In the genomic region with DNA sequence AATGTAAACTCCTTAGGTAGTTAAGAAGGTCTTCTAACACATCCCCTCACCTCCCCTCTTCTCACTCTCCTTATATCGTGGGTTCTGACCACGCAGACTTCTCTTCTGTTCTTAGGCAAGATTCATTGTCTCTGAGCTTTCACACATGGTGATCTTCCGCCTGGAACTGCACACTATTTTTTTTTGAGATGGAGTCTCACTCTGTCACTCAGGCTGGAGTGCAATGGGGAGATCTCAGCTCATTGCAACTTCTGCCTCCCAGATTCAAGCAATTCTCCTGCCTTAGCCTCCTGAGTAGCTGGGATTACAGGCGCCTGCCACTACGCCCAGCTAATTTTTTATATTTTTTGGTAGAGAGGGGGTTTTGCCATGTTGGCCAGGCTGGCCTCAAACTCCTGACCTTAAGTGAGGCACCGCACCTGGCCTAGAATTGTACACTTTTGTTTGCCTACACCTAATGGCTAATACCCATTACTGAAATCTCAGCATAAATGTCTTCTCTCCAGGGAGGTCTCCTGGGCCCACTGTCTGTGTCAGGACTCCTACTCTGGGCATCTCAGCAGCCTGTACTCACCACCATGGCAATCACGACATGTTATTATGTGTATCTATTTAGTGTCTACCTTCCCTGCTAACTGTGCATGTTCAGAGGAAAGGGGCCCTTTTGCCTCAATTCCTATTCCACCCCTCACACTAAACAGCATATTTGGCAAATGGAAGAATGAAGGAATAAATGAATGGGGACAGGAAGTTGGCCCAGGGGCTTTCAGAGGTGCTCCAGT, we compare ENCODE assay signal across 1 cellular context.
A peak's percentile ranks its signal among the peaks of the same experiment; 100 is the strongest.
TF ChIP-seq lines count a peak whose summit lies in the region.

No MANE protein-coding gene starts in this region.

TF ChIP-seq in K562, 482 proteins besides CTCF, POLR2A, EP300 and RAD21 (continued from another document and continues in another):
- TF ChIP-seq POLR2AphosphoS5 (IDR thresholded peaks at IDR 0.05; ENCODE audit: control insufficient read depth, insufficient read depth, low read depth, low read length) = peak; percentile 48; the same call in 1 of the 2 replicates
- TF ChIP-seq PHB (CRISPR knock-in tag; IDR thresholded peaks at IDR 0.05) = peak; percentile 47; the same call in 1 of the 2 replicates
- TF ChIP-seq ZNF274 (IDR thresholded peaks at IDR 0.05; ENCODE audit: borderline replicate concordance, low read depth, low read length) = no peak
- TF ChIP-seq JUN (IDR thresholded peaks at IDR 0.05; ENCODE audit: borderline replicate concordance, low read depth, low read length) = no peak
- TF ChIP-seq JUN (CRISPR knock-in tag; IDR thresholded peaks at IDR 0.05; ENCODE audit: borderline replicate concordance) = no peak
- no peak for TF ChIP-seq ZKSCAN8 (CRISPR knock-in tag; IDR thresholded peaks at IDR 0.05)
- no peak for TF ChIP-seq ZNF584 (CRISPR knock-in tag; IDR thresholded peaks at IDR 0.05; ENCODE audit: low read depth)
- TF ChIP-seq ZNF431 (CRISPR knock-in tag; IDR thresholded peaks at IDR 0.05) = no peak
- TF ChIP-seq, protein P1, sequence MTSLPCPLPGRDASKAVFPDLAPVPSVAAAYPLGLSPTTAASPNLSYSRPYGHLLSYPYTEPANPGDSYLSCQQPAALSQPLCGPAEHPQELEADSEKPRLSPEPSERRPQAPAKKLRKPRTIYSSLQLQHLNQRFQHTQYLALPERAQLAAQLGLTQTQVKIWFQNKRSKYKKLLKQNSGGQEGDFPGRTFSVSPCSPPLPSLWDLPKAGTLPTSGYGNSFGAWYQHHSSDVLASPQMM (CRISPR knock-in tag; IDR thresholded peaks at IDR 0.05) = peak; percentile 3
- peak; percentile 86; the same call in 1 of the 2 replicates for TF ChIP-seq POLR2AphosphoS2 (IDR thresholded peaks at IDR 0.05; ENCODE audit: low read length)
- TF ChIP-seq, protein P2, sequence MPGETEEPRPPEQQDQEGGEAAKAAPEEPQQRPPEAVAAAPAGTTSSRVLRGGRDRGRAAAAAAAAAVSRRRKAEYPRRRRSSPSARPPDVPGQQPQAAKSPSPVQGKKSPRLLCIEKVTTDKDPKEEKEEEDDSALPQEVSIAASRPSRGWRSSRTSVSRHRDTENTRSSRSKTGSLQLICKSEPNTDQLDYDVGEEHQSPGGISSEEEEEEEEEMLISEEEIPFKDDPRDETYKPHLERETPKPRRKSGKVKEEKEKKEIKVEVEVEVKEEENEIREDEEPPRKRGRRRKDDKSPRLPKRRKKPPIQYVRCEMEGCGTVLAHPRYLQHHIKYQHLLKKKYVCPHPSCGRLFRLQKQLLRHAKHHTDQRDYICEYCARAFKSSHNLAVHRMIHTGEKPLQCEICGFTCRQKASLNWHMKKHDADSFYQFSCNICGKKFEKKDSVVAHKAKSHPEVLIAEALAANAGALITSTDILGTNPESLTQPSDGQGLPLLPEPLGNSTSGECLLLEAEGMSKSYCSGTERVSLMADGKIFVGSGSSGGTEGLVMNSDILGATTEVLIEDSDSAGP (CRISPR knock-in tag; IDR thresholded peaks at IDR 0.05) = 0 out of 2 replicates have a peak, but pooled peaks have one; percentile 33
- TF ChIP-seq, protein P3, sequence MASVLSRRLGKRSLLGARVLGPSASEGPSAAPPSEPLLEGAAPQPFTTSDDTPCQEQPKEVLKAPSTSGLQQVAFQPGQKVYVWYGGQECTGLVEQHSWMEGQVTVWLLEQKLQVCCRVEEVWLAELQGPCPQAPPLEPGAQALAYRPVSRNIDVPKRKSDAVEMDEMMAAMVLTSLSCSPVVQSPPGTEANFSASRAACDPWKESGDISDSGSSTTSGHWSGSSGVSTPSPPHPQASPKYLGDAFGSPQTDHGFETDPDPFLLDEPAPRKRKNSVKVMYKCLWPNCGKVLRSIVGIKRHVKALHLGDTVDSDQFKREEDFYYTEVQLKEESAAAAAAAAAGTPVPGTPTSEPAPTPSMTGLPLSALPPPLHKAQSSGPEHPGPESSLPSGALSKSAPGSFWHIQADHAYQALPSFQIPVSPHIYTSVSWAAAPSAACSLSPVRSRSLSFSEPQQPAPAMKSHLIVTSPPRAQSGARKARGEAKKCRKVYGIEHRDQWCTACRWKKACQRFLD (CRISPR knock-in tag; IDR thresholded peaks at IDR 0.05) = no peak
- no peak for TF ChIP-seq ZFP36 (IDR thresholded peaks at IDR 0.05; ENCODE audit: low read depth, low read length, partially characterized antibody)
- no peak for TF ChIP-seq ETV5 (CRISPR knock-in tag; IDR thresholded peaks at IDR 0.05; ENCODE audit: low read depth)
- TF ChIP-seq CHD1 (IDR thresholded peaks at IDR 0.05; ENCODE audit: low read length) = no peak
- peak; percentile 31 for TF ChIP-seq POLR2H (tag; IDR thresholded peaks at IDR 0.05; ENCODE audit: low read depth)
- TF ChIP-seq, protein P4, sequence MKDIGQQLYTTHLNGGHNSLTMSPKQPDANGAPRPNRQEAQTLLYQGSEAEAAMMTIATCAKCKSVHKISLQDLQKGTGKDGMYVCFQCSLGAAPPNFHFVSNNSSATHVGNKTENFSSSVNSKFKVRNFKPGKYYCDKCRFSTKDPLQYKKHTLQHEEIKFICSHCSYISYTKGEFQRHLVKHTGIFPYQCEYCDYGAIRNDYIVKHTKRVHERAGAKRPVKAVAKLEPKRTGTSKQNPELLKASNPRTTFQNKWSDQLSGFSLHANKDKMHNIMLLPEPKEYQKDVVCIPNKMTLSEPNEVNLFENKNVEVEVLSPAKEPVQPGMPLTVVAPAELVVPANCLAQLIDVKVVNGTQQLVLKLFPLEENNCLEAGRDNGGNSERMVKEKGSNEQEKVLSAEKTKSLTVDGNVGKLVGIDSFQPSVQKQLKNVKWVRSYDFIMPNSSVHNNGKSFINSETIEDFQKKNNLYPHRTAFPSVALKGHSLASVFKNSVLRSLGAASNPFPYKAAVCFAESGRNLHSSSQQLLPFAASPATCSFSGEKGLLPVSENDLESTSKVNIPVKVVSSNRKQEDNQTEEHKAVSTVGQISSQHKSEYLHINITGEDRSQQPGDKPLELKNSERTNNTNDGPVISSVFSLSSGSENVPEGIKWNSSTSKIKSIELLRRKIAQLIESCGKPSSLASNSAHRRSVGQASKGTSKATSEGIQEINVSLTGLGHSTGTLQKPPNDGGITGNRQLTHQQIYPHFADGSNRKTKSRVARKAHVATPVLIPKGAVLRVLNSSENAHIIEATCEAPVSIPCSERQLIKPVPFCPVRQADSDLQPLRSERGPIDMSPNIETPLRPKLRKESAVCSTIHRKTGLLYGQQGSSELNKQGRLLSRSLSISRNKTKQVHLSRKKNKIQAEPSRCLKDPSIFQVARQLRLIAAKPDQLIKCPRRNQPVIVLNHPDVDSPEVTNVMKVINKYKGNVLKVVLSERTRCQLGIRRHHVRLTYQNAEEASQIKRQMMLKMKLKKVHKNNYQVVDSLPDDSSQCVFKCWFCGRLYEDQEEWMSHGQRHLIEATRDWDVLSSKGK (CRISPR knock-in tag; IDR thresholded peaks at IDR 0.05) = peak; percentile 73; the same call in 1 of the 2 replicates
- no peak for TF ChIP-seq BRD4 (IDR thresholded peaks at IDR 0.05)
- TF ChIP-seq NBN (IDR thresholded peaks at IDR 0.05; ENCODE audit: low read depth) = no peak
- TF ChIP-seq RFX5 (IDR thresholded peaks at IDR 0.05; ENCODE audit: low read depth, low read length) = no peak
- TF ChIP-seq ADNP (tag; IDR thresholded peaks at IDR 0.05) = no peak
- TF ChIP-seq MTA2 (IDR thresholded peaks at IDR 0.05; ENCODE audit: low read depth) = no peak
- TF ChIP-seq SMARCC2 (IDR thresholded peaks at IDR 0.05; ENCODE audit: low read depth) = no peak
- TF ChIP-seq, protein P5, sequence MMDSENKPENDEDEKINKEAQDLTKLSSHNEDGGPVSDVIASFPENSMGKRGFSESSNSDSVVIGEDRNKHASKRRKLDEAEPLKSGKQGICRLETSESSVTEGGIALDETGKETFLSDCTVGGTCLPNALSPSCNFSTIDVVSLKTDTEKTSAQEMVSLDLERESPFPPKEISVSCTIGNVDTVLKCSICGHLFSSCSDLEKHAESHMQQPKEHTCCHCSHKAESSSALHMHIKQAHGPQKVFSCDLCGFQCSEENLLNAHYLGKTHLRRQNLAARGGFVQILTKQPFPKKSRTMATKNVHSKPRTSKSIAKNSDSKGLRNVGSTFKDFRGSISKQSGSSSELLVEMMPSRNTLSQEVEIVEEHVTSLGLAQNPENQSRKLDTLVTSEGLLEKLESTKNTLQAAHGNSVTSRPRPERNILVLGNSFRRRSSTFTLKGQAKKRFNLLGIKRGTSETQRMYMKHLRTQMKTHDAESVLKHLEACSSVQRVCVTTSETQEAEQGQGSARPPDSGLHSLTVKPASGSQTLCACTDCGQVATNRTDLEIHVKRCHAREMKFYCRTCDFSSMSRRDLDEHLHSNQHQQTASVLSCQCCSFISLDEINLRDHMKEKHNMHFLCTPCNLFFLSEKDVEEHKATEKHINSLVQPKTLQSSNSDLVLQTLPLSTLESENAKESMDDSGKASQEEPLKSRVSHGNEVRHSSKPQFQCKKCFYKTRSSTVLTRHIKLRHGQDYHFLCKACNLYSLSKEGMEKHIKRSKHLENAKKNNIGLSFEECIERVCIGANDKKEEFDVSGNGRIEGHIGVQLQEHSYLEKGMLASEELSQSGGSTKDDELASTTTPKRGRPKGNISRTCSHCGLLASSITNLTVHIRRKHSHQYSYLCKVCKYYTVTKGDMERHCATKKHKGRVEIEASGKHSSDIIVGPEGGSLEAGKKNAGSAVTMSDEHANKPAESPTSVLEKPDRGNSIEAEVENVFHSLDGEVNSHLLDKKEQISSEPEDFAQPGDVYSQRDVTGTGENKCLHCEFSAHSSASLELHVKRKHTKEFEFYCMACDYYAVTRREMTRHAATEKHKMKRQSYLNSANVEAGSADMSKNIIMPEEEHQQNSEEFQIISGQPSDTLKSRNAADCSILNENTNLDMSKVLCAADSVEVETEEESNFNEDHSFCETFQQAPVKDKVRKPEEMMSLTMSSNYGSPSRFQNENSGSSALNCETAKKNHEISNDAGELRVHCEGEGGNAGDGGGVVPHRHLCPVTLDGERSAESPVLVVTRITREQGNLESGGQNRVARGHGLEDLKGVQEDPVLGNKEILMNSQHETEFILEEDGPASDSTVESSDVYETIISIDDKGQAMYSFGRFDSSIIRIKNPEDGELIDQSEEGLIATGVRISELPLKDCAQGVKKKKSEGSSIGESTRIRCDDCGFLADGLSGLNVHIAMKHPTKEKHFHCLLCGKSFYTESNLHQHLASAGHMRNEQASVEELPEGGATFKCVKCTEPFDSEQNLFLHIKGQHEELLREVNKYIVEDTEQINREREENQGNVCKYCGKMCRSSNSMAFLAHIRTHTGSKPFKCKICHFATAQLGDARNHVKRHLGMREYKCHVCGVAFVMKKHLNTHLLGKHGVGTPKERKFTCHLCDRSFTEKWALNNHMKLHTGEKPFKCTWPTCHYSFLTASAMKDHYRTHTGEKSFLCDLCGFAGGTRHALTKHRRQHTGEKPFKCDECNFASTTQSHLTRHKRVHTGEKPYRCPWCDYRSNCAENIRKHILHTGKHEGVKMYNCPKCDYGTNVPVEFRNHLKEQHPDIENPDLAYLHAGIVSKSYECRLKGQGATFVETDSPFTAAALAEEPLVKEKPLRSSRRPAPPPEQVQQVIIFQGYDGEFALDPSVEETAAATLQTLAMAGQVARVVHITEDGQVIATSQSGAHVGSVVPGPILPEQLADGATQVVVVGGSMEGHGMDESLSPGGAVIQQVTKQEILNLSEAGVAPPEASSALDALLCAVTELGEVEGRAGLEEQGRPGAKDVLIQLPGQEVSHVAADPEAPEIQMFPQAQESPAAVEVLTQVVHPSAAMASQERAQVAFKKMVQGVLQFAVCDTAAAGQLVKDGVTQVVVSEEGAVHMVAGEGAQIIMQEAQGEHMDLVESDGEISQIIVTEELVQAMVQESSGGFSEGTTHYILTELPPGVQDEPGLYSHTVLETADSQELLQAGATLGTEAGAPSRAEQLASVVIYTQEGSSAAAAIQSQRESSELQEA (IDR thresholded peaks at IDR 0.05; ENCODE audit: low read depth) = no peak
- TF ChIP-seq, protein P6, sequence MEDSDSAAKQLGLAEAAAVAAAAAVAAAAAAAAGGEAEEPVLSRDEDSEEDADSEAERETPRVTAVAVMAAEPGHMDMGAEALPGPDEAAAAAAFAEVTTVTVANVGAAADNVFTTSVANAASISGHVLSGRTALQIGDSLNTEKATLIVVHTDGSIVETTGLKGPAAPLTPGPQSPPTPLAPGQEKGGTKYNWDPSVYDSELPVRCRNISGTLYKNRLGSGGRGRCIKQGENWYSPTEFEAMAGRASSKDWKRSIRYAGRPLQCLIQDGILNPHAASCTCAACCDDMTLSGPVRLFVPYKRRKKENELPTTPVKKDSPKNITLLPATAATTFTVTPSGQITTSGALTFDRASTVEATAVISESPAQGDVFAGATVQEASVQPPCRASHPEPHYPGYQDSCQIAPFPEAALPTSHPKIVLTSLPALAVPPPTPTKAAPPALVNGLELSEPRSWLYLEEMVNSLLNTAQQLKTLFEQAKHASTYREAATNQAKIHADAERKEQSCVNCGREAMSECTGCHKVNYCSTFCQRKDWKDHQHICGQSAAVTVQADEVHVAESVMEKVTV (CRISPR knock-in tag; IDR thresholded peaks at IDR 0.05) = 0 out of 2 replicates have a peak, but pooled peaks have one; percentile 4
- no peak; the same call in 1 of the 2 replicates for TF ChIP-seq STAT5A (IDR thresholded peaks at IDR 0.05; ENCODE audit: borderline replicate concordance, low read length)
- TF ChIP-seq, protein P7, sequence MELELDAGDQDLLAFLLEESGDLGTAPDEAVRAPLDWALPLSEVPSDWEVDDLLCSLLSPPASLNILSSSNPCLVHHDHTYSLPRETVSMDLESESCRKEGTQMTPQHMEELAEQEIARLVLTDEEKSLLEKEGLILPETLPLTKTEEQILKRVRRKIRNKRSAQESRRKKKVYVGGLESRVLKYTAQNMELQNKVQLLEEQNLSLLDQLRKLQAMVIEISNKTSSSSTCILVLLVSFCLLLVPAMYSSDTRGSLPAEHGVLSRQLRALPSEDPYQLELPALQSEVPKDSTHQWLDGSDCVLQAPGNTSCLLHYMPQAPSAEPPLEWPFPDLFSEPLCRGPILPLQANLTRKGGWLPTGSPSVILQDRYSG (tag; conservative IDR thresholded peaks at IDR 0.05; ENCODE audit: low read depth) = no peak
- TF ChIP-seq, protein P8, sequence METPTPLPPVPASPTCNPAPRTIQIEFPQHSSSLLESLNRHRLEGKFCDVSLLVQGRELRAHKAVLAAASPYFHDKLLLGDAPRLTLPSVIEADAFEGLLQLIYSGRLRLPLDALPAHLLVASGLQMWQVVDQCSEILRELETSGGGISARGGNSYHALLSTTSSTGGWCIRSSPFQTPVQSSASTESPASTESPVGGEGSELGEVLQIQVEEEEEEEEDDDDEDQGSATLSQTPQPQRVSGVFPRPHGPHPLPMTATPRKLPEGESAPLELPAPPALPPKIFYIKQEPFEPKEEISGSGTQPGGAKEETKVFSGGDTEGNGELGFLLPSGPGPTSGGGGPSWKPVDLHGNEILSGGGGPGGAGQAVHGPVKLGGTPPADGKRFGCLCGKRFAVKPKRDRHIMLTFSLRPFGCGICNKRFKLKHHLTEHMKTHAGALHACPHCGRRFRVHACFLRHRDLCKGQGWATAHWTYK (CRISPR knock-in tag; IDR thresholded peaks at IDR 0.05) = no peak
- TF ChIP-seq, protein P9, sequence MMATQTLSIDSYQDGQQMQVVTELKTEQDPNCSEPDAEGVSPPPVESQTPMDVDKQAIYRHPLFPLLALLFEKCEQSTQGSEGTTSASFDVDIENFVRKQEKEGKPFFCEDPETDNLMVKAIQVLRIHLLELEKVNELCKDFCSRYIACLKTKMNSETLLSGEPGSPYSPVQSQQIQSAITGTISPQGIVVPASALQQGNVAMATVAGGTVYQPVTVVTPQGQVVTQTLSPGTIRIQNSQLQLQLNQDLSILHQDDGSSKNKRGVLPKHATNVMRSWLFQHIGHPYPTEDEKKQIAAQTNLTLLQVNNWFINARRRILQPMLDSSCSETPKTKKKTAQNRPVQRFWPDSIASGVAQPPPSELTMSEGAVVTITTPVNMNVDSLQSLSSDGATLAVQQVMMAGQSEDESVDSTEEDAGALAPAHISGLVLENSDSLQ (IDR thresholded peaks at IDR 0.05) = no peak
